19 cellular contexts compared by ENCODE assay signal in the genomic region with DNA sequence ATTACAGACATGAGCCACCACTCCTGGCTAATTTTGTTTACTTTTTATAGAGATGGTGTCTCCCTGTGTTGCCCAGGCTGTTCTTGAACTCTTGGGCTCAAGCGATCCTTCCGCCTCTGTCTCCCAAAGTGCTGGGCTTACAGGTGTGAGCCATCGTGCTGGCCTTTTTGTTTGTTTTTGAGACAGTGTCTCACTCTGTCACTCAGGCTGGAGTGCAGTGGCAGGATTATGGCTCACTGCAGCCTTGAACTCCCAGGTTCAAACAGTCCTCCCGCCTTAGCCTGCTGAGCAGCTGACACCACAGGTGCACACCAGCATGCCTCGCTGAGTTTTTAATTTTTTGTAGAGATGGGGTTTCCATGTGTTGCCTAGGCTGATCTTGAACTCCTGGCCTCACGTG. TPM values are rescaled to one million over a fixed set of nuclear protein-coding genes. Genes with fewer than 3 reads are reported as not detected.
DNase-seq lines count a peak whose midpoint lies in the region; ATAC-seq and TF ChIP-seq lines count a peak whose summit lies in the region.
"Had no signal": no experiment of that assay in that cellular context is flagged by ENCODE, and none has a peak within 500 bp of the region (broad histone marks: within the 10 kb centered on the region; RNA-seq: fewer than 3 reads in every experiment).

No MANE protein-coding gene starts in this region.

- no peaks in the 10 kb centered on the region for H4K20me1 ChIP-seq in SU-DHL-6 (ENCODE audit: low read depth, low read length)
- no peaks in the 10 kb centered on the region for H4K20me1 ChIP-seq in hepatocyte (ENCODE audit: insufficient read depth, poor library complexity, severe bottlenecking)

- H3K4me2 ChIP-seq in SU-DHL-6 (ENCODE audit: low read depth, low read length, poor library complexity, severe bottlenecking): peak overlapping the region; percentile 47
- no peak overlapping the region for H3K4me2 ChIP-seq in hepatocyte

- H3K9me3 ChIP-seq in SU-DHL-6 (ENCODE audit: insufficient read depth, low read length) (no peaks in the 10 kb centered on the region), hepatocyte (ENCODE audit: low read depth) (no peaks in the 10 kb centered on the region)

- H3K4me3 ChIP-seq in SU-DHL-6 (ENCODE audit: insufficient read depth, low read length, poor library complexity, severe bottlenecking) (no peak overlapping the region), hepatocyte (no peak overlapping the region)

- no peak overlapping the region for H3K9ac ChIP-seq in SU-DHL-6 (ENCODE audit: low read length)

- peaks cover 13% of the 10 kb centered on the region for H3K4me1 ChIP-seq in hepatocyte (ENCODE audit: insufficient read depth)

- DNase-seq in SHP77 (lab: John Stamatoyannopoulos, UW) (peak; percentile 30 to 32), SHP77 treated with DMSO at 0.1 percent for 48 hours (lab: John Stamatoyannopoulos, UW) (no peak), NCI-H2171 (lab: John Stamatoyannopoulos, UW) (peak; percentile 55), nucleus accumbens (lab: John Stamatoyannopoulos, UW) (no peak), hepatocyte (ENCODE audit: low spot score) (no peak), globus pallidus (ENCODE audit: low spot score) (no peak)
- DNase-seq in stimulated activated effector memory CD8-positive, alpha-beta T cell treated with anti-CD3 and anti-CD28 coated beads, Interleukin-12 subunit alpha, Interleukin-12 subunit beta, amount 100 ng/mL, for 72 hours (ENCODE audit: low spot score in 2 of 2): no peak
- DNase-seq: Calu3; CD8-positive, alpha-beta T cell; GF-D8; GOT3; NCI-H1436 treated with DMSO at 0.1 percent for 48 hours; NCI-H2107; NCI-H345; NCI-H526 treated with DMSO at 0.1 percent for 48 hours; PC-3; RPMI8226 had no signal

- no peaks in the 10 kb centered on the region for H3K9me3 Mint-ChIP-seq in stimulated activated effector memory CD8-positive, alpha-beta T cell treated with anti-CD3 and anti-CD28 coated beads, Interleukin-12 subunit alpha, Interleukin-12 subunit beta, amount 100 ng/mL, for 72 hours
- H3K9me3 Mint-ChIP-seq: CD8-positive, alpha-beta T cell; T-helper 1 cell treated with Interleukin-12 subunit alpha and Interleukin-12 subunit beta and Interleukin-4 antibody, amounts not matched to agents 30 μg/mL and 1 μg/mL, for 36 hours had no signal

- H3K27ac ChIP-seq in SU-DHL-6 (ENCODE audit: low read depth, low read length) (peak overlapping the region; percentile 57), hepatocyte (no peak overlapping the region)

- no peak for ATAC-seq in stimulated activated effector memory CD8-positive, alpha-beta T cell treated with anti-CD3 and anti-CD28 coated beads, Interleukin-12 subunit alpha, Interleukin-12 subunit beta, amount 100 ng/mL, for 72 hours
- ATAC-seq: CD8-positive, alpha-beta T cell; PC-3 had no signal

- peaks cover 46% of the 10 kb centered on the region for H3K4me1 Mint-ChIP-seq in stimulated activated effector memory CD8-positive, alpha-beta T cell treated with anti-CD3 and anti-CD28 coated beads, Interleukin-12 subunit alpha, Interleukin-12 subunit beta, amount 100 ng/mL, for 72 hours

- H2AFZ ChIP-seq in SU-DHL-6 (ENCODE audit: low read depth, low read length, severe bottlenecking): no peak overlapping the region
- no peak overlapping the region for H2AFZ ChIP-seq in hepatocyte

- peaks cover 13% of the 10 kb centered on the region for H3K36me3 Mint-ChIP-seq in stimulated activated effector memory CD8-positive, alpha-beta T cell treated with anti-CD3 and anti-CD28 coated beads, Interleukin-12 subunit alpha, Interleukin-12 subunit beta, amount 100 ng/mL, for 72 hours

- H3K27ac Mint-ChIP-seq in stimulated activated effector memory CD8-positive, alpha-beta T cell treated with anti-CD3 and anti-CD28 coated beads, Interleukin-12 subunit alpha, Interleukin-12 subunit beta, amount 100 ng/mL, for 72 hours: peak overlapping the region; percentile 37
- H3K27ac Mint-ChIP-seq: CD8-positive, alpha-beta T cell; T-helper 1 cell treated with Interleukin-12 subunit alpha and Interleukin-12 subunit beta and Interleukin-4 antibody, amounts not matched to agents 30 μg/mL and 1 μg/mL, for 36 hours had no signal

- H3K9me2 ChIP-seq in SU-DHL-6 (replicated peaks; ENCODE audit: insufficient read depth, low read length) (no peaks in the 10 kb centered on the region), hepatocyte (replicated peaks; ENCODE audit: insufficient read depth) (no peaks in the 10 kb centered on the region)

- H3K4me3 Mint-ChIP-seq in stimulated activated effector memory CD8-positive, alpha-beta T cell treated with anti-CD3 and anti-CD28 coated beads, Interleukin-12 subunit alpha, Interleukin-12 subunit beta, amount 100 ng/mL, for 72 hours: no peak overlapping the region
- H3K4me3 Mint-ChIP-seq: CD8-positive, alpha-beta T cell; T-helper 1 cell treated with Interleukin-12 subunit alpha and Interleukin-12 subunit beta and Interleukin-4 antibody, amounts not matched to agents 30 μg/mL and 1 μg/mL, for 36 hours had no signal

- TF ChIP-seq CTCF in SU-DHL-6 (IDR thresholded peaks at IDR 0.05; ENCODE audit: insufficient read depth, low read length, poor library complexity, severe bottlenecking): no peak
- no peak for TF ChIP-seq CTCF in hepatocyte (IDR thresholded peaks at IDR 0.05; ENCODE audit: poor library complexity)

- H3K79me2 ChIP-seq in SU-DHL-6 (ENCODE audit: insufficient read depth, low read length) (no peaks in the 10 kb centered on the region), hepatocyte (peaks cover 55% of the 10 kb centered on the region)

- H3K27me3 ChIP-seq in SU-DHL-6 (ENCODE audit: low read length): no peaks in the 10 kb centered on the region
- H3K27me3 ChIP-seq in hepatocyte: no peaks in the 10 kb centered on the region

- H3F3A ChIP-seq in SU-DHL-6 (ENCODE audit: insufficient read depth): peaks cover 24% of the 10 kb centered on the region

- 82% methylated on average over 6 of the region's 6 CpGs for WGBS in hepatocyte (ENCODE audit: low lambda C conversion rate, missing lambda C conversion rate)

- H3K36me3 ChIP-seq in SU-DHL-6 (ENCODE audit: low read length) (no peaks in the 10 kb centered on the region), hepatocyte (replicated peaks; ENCODE audit: insufficient read depth, low read depth) (no peaks in the 10 kb centered on the region)

RNA-seq across cellular contexts. Expression of a gene that starts 49.1 kb away (rescaled TPM):
- 9.9 and 16.0 TPM in 2 replicates for total RNA-seq in hepatocyte
- 17.3 and 19.4 TPM in 2 replicates for polyA plus RNA-seq in hepatocyte

Comparison
In these comparisons a context has a peak if more than half of its experiments do, and no peak if none do; other contexts are left out.
1. DNase-seq: peak in SHP77 (2 of 2) and NCI-H2171 (single experiment); none in SHP77 treated with DMSO at 0.1 percent for 48 hours (single experiment), stimulated activated effector memory CD8-positive, alpha-beta T cell treated with anti-CD3 and anti-CD28 coated beads, Interleukin-12 subunit alpha, Interleukin-12 subunit beta, amount 100 ng/mL, for 72 hours (0 of 2), nucleus accumbens (0 of 56), hepatocyte (single experiment) and globus pallidus (single experiment).